ENCODE assay signal across 28 cellular contexts in genomic region chr1:10864776-10865175, GRCh38.
"Had no signal": no experiment of that assay in that cellular context is flagged by ENCODE, and none has a peak within 500 bp of the region (broad histone marks: within the 10 kb centered on the region; RNA-seq: fewer than 3 reads in every experiment).

No MANE protein-coding gene starts in this region.

- H3K9me3 Mint-ChIP-seq: activated B cell treated with CpG ODN at 0.5 μM for 24 hours; activated CD4-positive, alpha-beta T cell treated with anti-CD3 and anti-CD28 coated beads, Interleukin-2, amount 10 ng/mL, durations not matched to agents 24 days and 14 days; activated T-helper 17 cell treated with anti-CD3 and anti-CD28 coated beads, Interleukin-2, amount 50 U/mL, for 72 hours; T-cell had no signal

- ATAC-seq: activated T-helper 17 cell treated with anti-CD3 and anti-CD28 coated beads, Interleukin-2, amount 50 U/mL, for 72 hours; Panc1; Right ventricle myocardium inferior; T-cell had no signal

- H3K4me1 Mint-ChIP-seq: activated T-helper 17 cell treated with anti-CD3 and anti-CD28 coated beads, Interleukin-2, amount 50 U/mL, for 72 hours had no signal

- H3K36me3 Mint-ChIP-seq: T-cell had no signal

- H3K36me3 ChIP-seq: brain microvascular endothelial cell, cardiac muscle cell had no signal

- H3K4me3 ChIP-seq: cardiac muscle cell had no signal

- DNase-seq: activated B cell treated with CpG ODN at 0.5 μM for 24 hours; activated CD4-positive, alpha-beta T cell treated with anti-CD3 and anti-CD28 coated beads for 1 hour; activated CD4-positive, alpha-beta T cell treated with anti-CD3 and anti-CD28 coated beads, Interleukin-2, amount 10 ng/mL, durations not matched to agents 24 days and 14 days; activated CD4-positive, alpha-beta T cell treated with anti-CD3 and anti-CD28 coated beads, Interleukin-2, amount 50 U/mL, for 48 hours; activated CD8-positive, alpha-beta memory T cell treated with anti-CD3 and anti-CD28 coated beads for 24 hours; activated naive CD4-positive, alpha-beta T cell treated with anti-CD3 and anti-CD28 coated beads, Interleukin-2, amount 50 U/mL, for 16 hours; activated T-cell treated with anti-CD3 and anti-CD28 coated beads for 4 hours; activated T-cell treated with anti-CD3 and anti-CD28 coated beads, Interleukin-2, amount 50 U/mL, for 48 hours; amniotic stem cell; brain microvascular endothelial cell; KG1; NCI-H1092; NCI-H1417; NCI-H2029; NCI-H2107; NCI-H510A treated with DMSO at 0.1 percent for 48 hours; NCI-H69; NK-92 treated with Interleukin-12 subunit alpha and Interleukin-12 subunit beta, amount 100 ng/mL, for 24 hours; OCI-M1; RPMI8226; T-cell; T-helper 2 cell; T1000 had no signal

- H3K27ac Mint-ChIP-seq: activated B cell treated with CpG ODN at 0.5 μM for 24 hours; activated CD4-positive, alpha-beta T cell treated with anti-CD3 and anti-CD28 coated beads, Interleukin-2, amount 10 ng/mL, durations not matched to agents 24 days and 14 days; activated T-helper 17 cell treated with anti-CD3 and anti-CD28 coated beads, Interleukin-2, amount 50 U/mL, for 72 hours; T-cell had no signal

- H3K4me3 Mint-ChIP-seq: activated B cell treated with CpG ODN at 0.5 μM for 24 hours; activated CD4-positive, alpha-beta T cell treated with anti-CD3 and anti-CD28 coated beads, Interleukin-2, amount 10 ng/mL, durations not matched to agents 24 days and 14 days; activated T-helper 17 cell treated with anti-CD3 and anti-CD28 coated beads, Interleukin-2, amount 50 U/mL, for 72 hours had no signal

- H3K27ac ChIP-seq: brain microvascular endothelial cell, cardiac muscle cell, SK-N-MC had no signal
